10 cellular contexts compared by ENCODE assay signal in the genomic region with DNA sequence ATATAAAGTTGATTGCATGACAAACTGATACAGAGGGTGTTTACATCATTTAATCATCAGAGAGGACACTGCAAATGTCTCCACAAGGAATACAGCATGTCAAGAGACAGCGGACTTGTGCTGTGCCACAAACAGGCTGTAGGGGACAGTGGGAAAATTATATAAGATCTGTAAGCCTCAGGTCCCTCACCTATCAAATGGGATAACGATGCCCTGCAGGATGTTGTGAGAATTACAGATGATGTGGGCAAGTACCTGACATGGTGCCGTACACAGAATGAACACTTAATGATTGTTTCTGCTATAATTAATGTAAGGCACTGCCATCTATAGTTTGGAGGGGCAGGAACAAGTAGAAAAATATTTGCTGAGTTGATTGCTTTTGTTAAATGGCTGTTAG.
A peak's percentile ranks its signal among the peaks of the same experiment; 100 is the strongest.
DNase-seq lines count a peak whose midpoint lies in the region; ATAC-seq and TF ChIP-seq lines count a peak whose summit lies in the region.
"Had no signal": no experiment of that assay in that cellular context is flagged by ENCODE, and none has a peak within 500 bp of the region (broad histone marks: within the 10 kb centered on the region; RNA-seq: fewer than 3 reads in every experiment).

No MANE protein-coding gene starts in this region.

- no peak for TF ChIP-seq CTCF in hepatocyte (IDR thresholded peaks at IDR 0.05; ENCODE audit: poor library complexity)

- H3K36me3 ChIP-seq in hepatocyte (replicated peaks; ENCODE audit: insufficient read depth, low read depth) = no peaks in the 10 kb centered on the region

- no peak overlapping the region for H3K4me3 ChIP-seq in hepatocyte

- H3K36me3 Mint-ChIP-seq in activated naive CD4-positive, alpha-beta T cell treated with anti-CD3 and anti-CD28 coated beads for 36 hours (ENCODE audit: low read depth) = no peaks in the 10 kb centered on the region

- peak overlapping the region; percentile 88 for H3K27ac ChIP-seq in hepatocyte
- H3K27ac ChIP-seq: parathyroid adenoma had no signal

- peak; percentile 2 for DNase-seq in stimulated activated CD4-positive, alpha-beta T cell treated with anti-CD3 and anti-CD28 coated beads, Interleukin-15, amount 100 ng/mL, for 24 hours
- no peak for DNase-seq in stimulated activated CD4-positive, alpha-beta T cell treated with anti-CD3 and anti-CD28 coated beads, Interleukin-2, amount 100 ng/mL, for 48 hours
- DNase-seq in NCI-H748 (lab: John Stamatoyannopoulos, UW; ENCODE audit: unreplicated experiment) (peak; percentile 96), hepatocyte (ENCODE audit: low spot score) (no peak), GOT3 (lab: John Stamatoyannopoulos, UW) (no peak), activated gamma-delta T cell treated with Interleukin-2 at 50 U/mL for 16 hours (no peak)
- DNase-seq in activated naive CD4-positive, alpha-beta T cell treated with anti-CD3 and anti-CD28 coated beads for 36 hours = no peak
- DNase-seq: T-helper 17 cell had no signal

- no peaks in the 10 kb centered on the region for H3K9me3 ChIP-seq in hepatocyte (ENCODE audit: low read depth)

- intact Hi-C loops in activated naive CD4-positive, alpha-beta T cell treated with anti-CD3 and anti-CD28 coated beads for 36 hours (cut with micrococcal nuclease) = no loop called here

- no peaks in the 10 kb centered on the region for H3K9me3 Mint-ChIP-seq in activated naive CD4-positive, alpha-beta T cell treated with anti-CD3 and anti-CD28 coated beads for 36 hours

- no peaks in the 10 kb centered on the region for H3K4me1 Mint-ChIP-seq in activated naive CD4-positive, alpha-beta T cell treated with anti-CD3 and anti-CD28 coated beads for 36 hours (ENCODE audit: low read depth)

- H3K27ac Mint-ChIP-seq in activated naive CD4-positive, alpha-beta T cell treated with anti-CD3 and anti-CD28 coated beads for 36 hours = no peak overlapping the region
- H3K27ac Mint-ChIP-seq: T-helper 17 cell had no signal

- no peak for ATAC-seq in HG03469 (IDR thresholded peaks at IDR 0.05; ENCODE audit: unreplicated experiment)

- peak overlapping the region; percentile 50 for H3K4me2 ChIP-seq in hepatocyte

- H3K4me1 ChIP-seq in hepatocyte (ENCODE audit: insufficient read depth) = peaks cover 7% of the 10 kb centered on the region
- H3K4me1 ChIP-seq: parathyroid adenoma had no signal

- H3K79me2 ChIP-seq in hepatocyte = peaks cover 29% of the 10 kb centered on the region
- H3K79me2 ChIP-seq: parathyroid adenoma had no signal

- WGBS in hepatocyte (ENCODE audit: low lambda C conversion rate, missing lambda C conversion rate) = 91% methylated on average over 3 of the region's 3 CpGs

- H4K20me1 ChIP-seq in hepatocyte (ENCODE audit: insufficient read depth, poor library complexity, severe bottlenecking) = no peaks in the 10 kb centered on the region

- no peak overlapping the region for H3K4me3 Mint-ChIP-seq in activated naive CD4-positive, alpha-beta T cell treated with anti-CD3 and anti-CD28 coated beads for 36 hours
- H3K4me3 Mint-ChIP-seq: T-helper 17 cell had no signal

- H2AFZ ChIP-seq in hepatocyte = no peak overlapping the region
- H2AFZ ChIP-seq: parathyroid adenoma had no signal

- no peaks in the 10 kb centered on the region for H3K9me2 ChIP-seq in hepatocyte (replicated peaks; ENCODE audit: insufficient read depth)

- H3K27me3 Mint-ChIP-seq in activated naive CD4-positive, alpha-beta T cell treated with anti-CD3 and anti-CD28 coated beads for 36 hours (ENCODE audit: low read depth) = no peaks in the 10 kb centered on the region
- H3K27me3 Mint-ChIP-seq: T-helper 17 cell had no signal

- CTCF ChIA-PET in activated naive CD4-positive, alpha-beta T cell treated with anti-CD3 and anti-CD28 coated beads for 36 hours (lab: Charles Lee) = no interaction called here

- H3K27me3 ChIP-seq in hepatocyte = no peaks in the 10 kb centered on the region

Comparison
In these comparisons a context has a peak if more than half of its experiments do, and no peak if none do; other contexts are left out.
1. DNase-seq: peak in stimulated activated CD4-positive, alpha-beta T cell treated with anti-CD3 and anti-CD28 coated beads, Interleukin-15, amount 100 ng/mL, for 24 hours (single experiment) and NCI-H748 (single experiment); none in stimulated activated CD4-positive, alpha-beta T cell treated with anti-CD3 and anti-CD28 coated beads, Interleukin-2, amount 100 ng/mL, for 48 hours (0 of 2), hepatocyte (single experiment), GOT3 (single experiment), activated naive CD4-positive, alpha-beta T cell treated with anti-CD3 and anti-CD28 coated beads for 36 hours (single experiment) and activated gamma-delta T cell treated with Interleukin-2 at 50 U/mL for 16 hours (single experiment).